In the genomic region with DNA sequence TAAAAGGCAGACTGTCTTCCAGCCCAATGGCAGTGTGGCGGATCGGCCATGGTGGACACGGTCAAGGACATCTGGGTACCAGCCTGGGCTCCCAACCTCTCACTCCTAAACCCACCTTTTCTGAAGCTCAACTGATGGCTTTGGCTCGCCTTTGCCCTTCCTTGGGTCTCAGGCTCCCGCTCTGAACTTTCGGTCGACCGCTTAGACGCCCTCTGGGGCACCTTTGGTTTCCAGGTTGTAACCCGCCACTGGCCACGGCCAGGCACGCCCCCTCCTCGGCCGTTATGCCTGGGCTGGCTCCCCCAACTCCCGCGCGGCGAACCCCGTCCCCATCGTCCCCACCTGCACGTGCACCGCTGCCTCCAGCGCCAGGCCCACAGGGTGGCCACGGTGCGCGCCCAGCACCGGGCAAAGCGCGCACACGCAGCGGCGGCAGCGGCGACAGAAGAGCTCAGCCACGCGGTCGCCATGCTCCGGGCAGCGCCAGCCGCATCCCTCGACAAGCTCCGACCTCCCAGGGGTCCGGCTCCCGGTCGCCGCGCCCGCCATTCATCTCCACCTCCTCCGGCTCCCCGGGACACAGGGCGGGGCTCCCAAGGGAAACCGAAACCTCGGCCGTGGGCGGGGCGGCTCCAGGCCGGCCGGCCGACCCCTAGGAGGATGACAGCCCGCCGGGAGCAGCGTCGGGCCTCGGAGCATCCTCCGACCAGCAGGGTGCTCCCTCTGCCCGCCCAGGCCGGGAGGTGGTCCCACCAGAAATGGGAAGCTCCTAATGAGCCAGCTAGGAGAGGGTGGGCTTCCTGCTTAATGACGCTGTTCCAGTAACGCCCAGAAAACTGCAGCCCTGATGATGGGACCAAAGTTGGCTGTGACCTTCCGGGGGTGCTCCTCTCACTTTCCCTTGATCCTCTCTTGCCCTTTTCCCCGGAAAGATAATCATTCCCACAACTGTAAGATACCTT, we compare ENCODE assay signal across 1 cellular context.
A peak's percentile ranks its signal among the peaks of the same experiment; 100 is the strongest.
TF ChIP-seq lines count a peak whose summit lies in the region.

A gene with protein sequence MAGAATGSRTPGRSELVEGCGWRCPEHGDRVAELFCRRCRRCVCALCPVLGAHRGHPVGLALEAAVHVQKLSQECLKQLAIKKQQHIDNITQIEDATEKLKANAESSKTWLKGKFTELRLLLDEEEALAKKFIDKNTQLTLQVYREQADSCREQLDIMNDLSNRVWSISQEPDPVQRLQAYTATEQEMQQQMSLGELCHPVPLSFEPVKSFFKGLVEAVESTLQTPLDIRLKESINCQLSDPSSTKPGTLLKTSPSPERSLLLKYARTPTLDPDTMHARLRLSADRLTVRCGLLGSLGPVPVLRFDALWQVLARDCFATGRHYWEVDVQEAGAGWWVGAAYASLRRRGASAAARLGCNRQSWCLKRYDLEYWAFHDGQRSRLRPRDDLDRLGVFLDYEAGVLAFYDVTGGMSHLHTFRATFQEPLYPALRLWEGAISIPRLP (minus strand): TSS at position 583 of the 962 bp plus-strand sequence. CDS start 34 bp downstream, at position 549.

TF ChIP-seq in HCT116, 20 proteins besides CTCF, POLR2A, EP300 and RAD21 (continued from another document):
- TF ChIP-seq, protein P1, sequence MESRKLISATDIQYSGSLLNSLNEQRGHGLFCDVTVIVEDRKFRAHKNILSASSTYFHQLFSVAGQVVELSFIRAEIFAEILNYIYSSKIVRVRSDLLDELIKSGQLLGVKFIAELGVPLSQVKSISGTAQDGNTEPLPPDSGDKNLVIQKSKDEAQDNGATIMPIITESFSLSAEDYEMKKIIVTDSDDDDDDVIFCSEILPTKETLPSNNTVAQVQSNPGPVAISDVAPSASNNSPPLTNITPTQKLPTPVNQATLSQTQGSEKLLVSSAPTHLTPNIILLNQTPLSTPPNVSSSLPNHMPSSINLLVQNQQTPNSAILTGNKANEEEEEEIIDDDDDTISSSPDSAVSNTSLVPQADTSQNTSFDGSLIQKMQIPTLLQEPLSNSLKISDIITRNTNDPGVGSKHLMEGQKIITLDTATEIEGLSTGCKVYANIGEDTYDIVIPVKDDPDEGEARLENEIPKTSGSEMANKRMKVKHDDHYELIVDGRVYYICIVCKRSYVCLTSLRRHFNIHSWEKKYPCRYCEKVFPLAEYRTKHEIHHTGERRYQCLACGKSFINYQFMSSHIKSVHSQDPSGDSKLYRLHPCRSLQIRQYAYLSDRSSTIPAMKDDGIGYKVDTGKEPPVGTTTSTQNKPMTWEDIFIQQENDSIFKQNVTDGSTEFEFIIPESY (IDR thresholded peaks at IDR 0.05; ENCODE audit: extremely low read depth, insufficient replicate concordance, low read length), result no peak
- TF ChIP-seq EZH2 (IDR thresholded peaks at IDR 0.05) (no peak), JUND (IDR thresholded peaks at IDR 0.05) (no peak), SP1 (IDR thresholded peaks at IDR 0.05; ENCODE audit: low read depth) (no peak), SIN3A (IDR thresholded peaks at IDR 0.05; ENCODE audit: low read depth) (0 out of 2 replicates have a peak, but pooled peaks have one; percentile 60), ZFX (IDR thresholded peaks at IDR 0.05) (peak; percentile 80), EGR1 (IDR thresholded peaks at IDR 0.05; ENCODE audit: low read depth) (0 out of 2 replicates have a peak, but pooled peaks have one; percentile 30), POLR2AphosphoS5 (IDR thresholded peaks at IDR 0.05; ENCODE audit: low read depth, low read length) (peak; percentile 50)
TF ChIP-seq in HCT116: peak in this region for 7.
